Comparison of ENCODE assay signal across 17 cellular contexts in the genomic region with DNA sequence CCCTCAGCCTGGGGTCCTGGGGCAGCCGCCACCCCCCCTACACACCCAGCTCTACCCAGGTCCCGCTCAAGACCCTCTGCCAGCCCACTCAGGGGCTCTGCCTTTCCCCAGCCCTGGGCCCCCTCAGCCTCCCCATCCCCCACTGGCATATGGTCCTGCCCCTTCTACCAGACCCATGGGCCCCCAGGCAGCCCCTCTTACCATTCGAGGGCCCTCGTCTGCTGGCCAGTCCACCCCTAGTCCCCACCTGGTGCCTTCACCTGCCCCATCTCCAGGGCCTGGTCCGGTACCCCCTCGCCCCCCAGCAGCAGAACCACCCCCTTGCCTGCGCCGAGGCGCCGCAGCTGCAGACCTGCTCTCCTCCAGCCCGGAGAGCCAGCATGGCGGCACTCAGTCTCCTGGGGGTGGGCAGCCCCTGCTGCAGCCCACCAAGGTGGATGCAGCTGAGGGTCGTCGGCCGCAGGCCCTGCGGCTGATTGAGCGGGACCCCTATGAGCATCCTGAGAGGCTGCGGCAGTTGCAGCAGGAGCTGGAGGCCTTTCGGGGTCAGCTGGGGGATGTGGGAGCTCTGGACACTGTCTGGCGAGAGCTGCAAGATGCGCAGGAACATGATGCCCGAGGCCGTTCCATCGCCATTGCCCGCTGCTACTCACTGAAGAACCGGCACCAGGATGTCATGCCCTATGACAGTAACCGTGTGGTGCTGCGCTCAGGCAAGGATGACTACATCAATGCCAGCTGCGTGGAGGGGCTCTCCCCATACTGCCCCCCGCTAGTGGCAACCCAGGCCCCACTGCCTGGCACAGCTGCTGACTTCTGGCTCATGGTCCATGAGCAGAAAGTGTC.
"Had no signal": no experiment of that assay in that cellular context is flagged by ENCODE, and none has a peak within 500 bp of the region (broad histone marks: within the 10 kb centered on the region; RNA-seq: fewer than 3 reads in every experiment).

No MANE protein-coding gene starts in this region.

- H3K27ac ChIP-seq: adrenal gland, epithelial cell of prostate, gastrocnemius medialis, pancreas, suprapubic skin, upper lobe of right lung, WERI-Rb-1 had no signal

- H3K9me3 ChIP-seq: adrenal gland, gastrocnemius medialis, pancreas, suprapubic skin, upper lobe of right lung had no signal

- FAIRE-seq: pancreas had no signal

- H3K4me2 ChIP-seq: smooth muscle cell had no signal

- DNase-seq: activated CD4-positive, alpha-beta T cell treated with anti-CD3 and anti-CD28 coated beads for 4 hours; activated CD8-positive, alpha-beta memory T cell treated with anti-CD3 and anti-CD28 coated beads, Interleukin-2, amount 50 U/mL, for 4 hours; activated CD8-positive, alpha-beta T cell treated with anti-CD3 and anti-CD28 coated beads for 36 hours; caudate nucleus; cortex of kidney; effector memory CD4-positive, alpha-beta T cell; gastrocnemius medialis; mesendoderm; T-helper 1 cell; upper lobe of right lung; WERI-Rb-1 had no signal

- H3K4me3 ChIP-seq: adrenal gland, gastrocnemius medialis, pancreas, smooth muscle cell, suprapubic skin, upper lobe of right lung had no signal

- H3K4me1 ChIP-seq: gastrocnemius medialis, pancreas, upper lobe of right lung had no signal

- ATAC-seq: activated CD8-positive, alpha-beta T cell treated with anti-CD3 and anti-CD28 coated beads for 36 hours; gastrocnemius medialis; pancreas; stimulated activated memory B cell treated with anti-CD40 and anti-IgM and Interleukin-4, amounts not matched to agents 10 μg/mL and 1 μg/mL and 100 μg/mL, for 72 hours; upper lobe of right lung had no signal

- H3K27me3 ChIP-seq: adrenal gland, gastrocnemius medialis, pancreas, suprapubic skin, upper lobe of right lung had no signal
